ENCODE assay signal across 1 cellular context in genomic region chr1:27341525-27342252, GRCh38.
TF ChIP-seq lines count a peak whose summit lies in the region.

TSS of gene SYTL1 (plus strand) at chr1:27342022. CDS start at chr1:27345335, 3,313 bp downstream.

TF ChIP-seq in GM12878, 131 proteins besides CTCF, POLR2A, EP300 and RAD21 (continued from another document):
- TF ChIP-seq RELB (IDR thresholded peaks at IDR 0.05; ENCODE audit: low read depth) (0 out of 2 replicates have a peak, but pooled peaks have one; percentile 60), SUZ12 (IDR thresholded peaks at IDR 0.05; ENCODE audit: unreplicated experiment) (no peak), SRF (IDR thresholded peaks at IDR 0.05; ENCODE audit: low read depth in 2 of 2, low read length in 2 of 2) (no peak), EGR1 (IDR thresholded peaks at IDR 0.05; ENCODE audit: borderline replicate concordance in 1 of 2, low read depth in 2 of 2, low read length in 2 of 2) (peak in 1 of 2 experiments; percentile 99; a peak in 2 of 3 replicates), ZBTB40 (IDR thresholded peaks at IDR 0.05; ENCODE audit: borderline replicate concordance) (peak; percentile 22; the same call in 1 of the 2 replicates), FOS (IDR thresholded peaks at IDR 0.05; ENCODE audit: borderline replicate concordance, extremely low read depth, insufficient read length) (no peak), IRF4 (IDR thresholded peaks at IDR 0.05; ENCODE audit: low read depth, low read length) (0 out of 2 replicates have a peak, but pooled peaks have one; percentile 8), MTA2 (IDR thresholded peaks at IDR 0.05; ENCODE audit: low read depth) (peak; percentile 25; the same call in 1 of the 2 replicates), BACH1 (IDR thresholded peaks at IDR 0.05; ENCODE audit: borderline replicate concordance) (no peak), ZSCAN29 (IDR thresholded peaks at IDR 0.05) (peak; percentile 38; the same call in 1 of the 2 replicates), PAX5 (IDR thresholded peaks at IDR 0.05; ENCODE audit: borderline replicate concordance, low read depth, low read length) (peak; percentile 26; the same call in 1 of the 2 replicates), SP1 (IDR thresholded peaks at IDR 0.05; ENCODE audit: low read depth, low read length) (peak; percentile 90), RAD51 (IDR thresholded peaks at IDR 0.05) (no peak), GATAD2B (conservative IDR thresholded peaks at IDR 0.05; ENCODE audit: low read depth) (0 out of 2 replicates have a peak, but pooled peaks have one; percentile 47), YY1 (IDR thresholded peaks at IDR 0.05; ENCODE audit: low read depth, low read length) (peak; percentile 62; the same call in 1 of the 2 replicates), RUNX3 (IDR thresholded peaks at IDR 0.05; ENCODE audit: low read length) (peak; percentile 59; the same call in 1 of the 2 replicates)
TF ChIP-seq in GM12878: peak in this region for 27.
